In the genomic region with DNA sequence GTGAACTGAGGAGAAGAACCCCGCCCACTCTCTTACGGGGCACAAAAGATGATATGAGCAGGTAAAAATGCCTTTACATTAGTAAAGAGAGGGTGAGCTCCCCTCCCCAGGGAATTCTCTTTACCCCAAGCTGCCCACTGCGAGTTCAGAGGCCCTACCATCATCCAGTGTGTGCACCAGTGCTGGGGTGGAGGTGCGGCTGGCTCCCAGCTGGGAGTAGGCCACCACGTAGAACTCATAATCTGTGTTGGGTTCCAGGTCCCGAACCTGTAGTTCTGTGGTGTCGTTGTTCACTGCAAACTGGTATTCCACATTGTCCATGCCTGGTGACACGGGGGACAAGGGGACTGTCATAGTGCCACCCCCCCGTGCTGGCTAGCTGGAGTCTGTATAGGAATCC, we compare ENCODE assay signal across 25 cellular contexts. TPM values are rescaled to one million over a fixed set of nuclear protein-coding genes. Genes with fewer than 3 reads are reported as not detected.
A peak's percentile ranks its signal among the peaks of the same experiment; 100 is the strongest.
DNase-seq lines count a peak whose midpoint lies in the region; ATAC-seq, FAIRE-seq and TF ChIP-seq lines count a peak whose summit lies in the region.
"Had no signal": no experiment of that assay in that cellular context is flagged by ENCODE, and none has a peak within 500 bp of the region (broad histone marks: within the 10 kb centered on the region; RNA-seq: fewer than 3 reads in every experiment).

No MANE protein-coding gene starts in this region.

- no peak overlapping the region for H3K27ac Mint-ChIP-seq in chondrocyte (ENCODE audit: unreplicated experiment)
- H3K27ac Mint-ChIP-seq: CD14-positive monocyte; CD4-positive, alpha-beta memory T cell; CD4-positive, CD25-positive, alpha-beta regulatory T cell had no signal

- H3K4me1 ChIP-seq in kidney (ENCODE audit: control insufficient read depth in 1 of 2, insufficient read depth in 1 of 2, low read depth in 1 of 2, low read length in 2 of 2) (peaks cover 0 to 4% of the 10 kb centered on the region in 2 donors), osteoblast (ENCODE audit: insufficient read depth, low read length) (no peaks in the 10 kb centered on the region)
- H3K4me1 ChIP-seq: BE2C, BLaER1 had no signal

- no peaks in the 10 kb centered on the region for H4K20me1 ChIP-seq in osteoblast (ENCODE audit: insufficient read depth, low read length)
- H4K20me1 ChIP-seq: BLaER1 had no signal

- peaks cover 30% of the 10 kb centered on the region for H3K36me3 Mint-ChIP-seq in chondrocyte (ENCODE audit: low read depth)
- H3K36me3 Mint-ChIP-seq: CD14-positive monocyte; CD4-positive, alpha-beta memory T cell; CD4-positive, CD25-positive, alpha-beta regulatory T cell; CD8-positive, alpha-beta memory T cell had no signal

- H3K4me3 ChIP-seq in kidney (ENCODE audit: low read length in 2 of 2): no peak overlapping the region
- no peak overlapping the region for H3K4me3 ChIP-seq in osteoblast (ENCODE audit: insufficient read depth, low read length)
- H3K4me3 ChIP-seq: BLaER1, GM12878 had no signal

- POLR2A ChIA-PET in RWPE1 (lab: Yijun Ruan, JAX; ENCODE audit: low non-redundant PET): no interaction called here

- no peaks in the 10 kb centered on the region for H3K36me3 ChIP-seq in kidney (ENCODE audit: control insufficient read depth in 1 of 2, insufficient read depth in 2 of 2, low read length in 2 of 2)
- H3K36me3 ChIP-seq in osteoblast (ENCODE audit: insufficient read depth, low read length): no peaks in the 10 kb centered on the region
- H3K36me3 ChIP-seq: BE2C, BLaER1 had no signal

- no peaks in the 10 kb centered on the region for H3K9me3 Mint-ChIP-seq in chondrocyte (ENCODE audit: low read depth)
- H3K9me3 Mint-ChIP-seq: CD4-positive, alpha-beta memory T cell; CD8-positive, alpha-beta memory T cell had no signal

- no peak overlapping the region for H2AFZ ChIP-seq in osteoblast (ENCODE audit: low read length)

- H3K4me1 Mint-ChIP-seq in chondrocyte (ENCODE audit: low read depth): no peaks in the 10 kb centered on the region
- H3K4me1 Mint-ChIP-seq: CD14-positive monocyte had no signal

- H3K27ac ChIP-seq in kidney (ENCODE audit: low read depth in 2 of 2, low read length in 2 of 2): no peak overlapping the region
- H3K27ac ChIP-seq in osteoblast (ENCODE audit: low read depth, low read length): no peak overlapping the region
- no peak overlapping the region for H3K27ac ChIP-seq in RWPE1
- H3K27ac ChIP-seq: BLaER1 had no signal

- no peak for ATAC-seq in HG03469 (IDR thresholded peaks at IDR 0.05; ENCODE audit: unreplicated experiment)
- ATAC-seq: GM12878 had no signal

- FAIRE-seq in kidney (lab: Jason Lieb, UNC): no peak
- FAIRE-seq: A204.1, D721Med, G401.6, GM12878, GM12892, GM18507 had no signal

- intact Hi-C loops in kidney (cut with DNase I): no loop called here

- no peaks in the 10 kb centered on the region for H3K9me3 ChIP-seq in kidney (ENCODE audit: control insufficient read depth in 1 of 2, low read length in 2 of 2)
- no peaks in the 10 kb centered on the region for H3K9me3 ChIP-seq in osteoblast (ENCODE audit: low read depth, low read length)
- H3K9me3 ChIP-seq: BE2C, BLaER1 had no signal

- no peaks in the 10 kb centered on the region for H3K27me3 Mint-ChIP-seq in chondrocyte (ENCODE audit: low read depth)

- H3K4me2 ChIP-seq in osteoblast (ENCODE audit: insufficient read depth, low read length): no peak overlapping the region
- H3K4me2 ChIP-seq: BLaER1 had no signal

- peak; percentile 24 for DNase-seq in D341Med (ENCODE audit: low spot score)
- peak; percentile 37 for DNase-seq in chondrocyte (ENCODE audit: low spot score)
- DNase-seq in kidney: peak; percentile 22
- DNase-seq in osteoblast (ENCODE audit: insufficient read length, low spot score, missing footprints): peak; percentile 69
- DNase-seq in GF-D8 (lab: John Stamatoyannopoulos, UW): no peak
- no peak for DNase-seq in RWPE1 (ENCODE audit: low spot score)
- DNase-seq in activated CD4-positive, alpha-beta T cell treated with anti-CD3 and anti-CD28 coated beads, Interleukin-2, amount 50 U/mL, for 48 hours: no peak
- DNase-seq: 8988T; ACHN; BE2C; C1 segment of cervical spinal cord; CD4-positive, alpha-beta memory T cell; CD4-positive, CD25-positive, alpha-beta regulatory T cell; CD8-positive, alpha-beta memory T cell; COR-L47; DMS79 treated with DMSO at 0.1 percent for 48 hours had no signal

- H3K79me2 ChIP-seq in osteoblast (ENCODE audit: insufficient read depth, low read length): no peaks in the 10 kb centered on the region

- TF ChIP-seq CTCF in chondrocyte (IDR thresholded peaks at IDR 0.05) (no peak), kidney (IDR thresholded peaks at IDR 0.05; ENCODE audit: borderline replicate concordance, extremely low read depth, insufficient read depth) (no peak), osteoblast (IDR thresholded peaks at IDR 0.05; ENCODE audit: extremely low read depth, low read depth, low read length) (no peak), RWPE1 (conservative IDR thresholded peaks at IDR 0.05; ENCODE audit: low read depth) (no peak)

- no peak overlapping the region for H3K4me3 Mint-ChIP-seq in chondrocyte (ENCODE audit: unreplicated experiment)
- H3K4me3 Mint-ChIP-seq: CD4-positive, CD25-positive, alpha-beta regulatory T cell; CD8-positive, alpha-beta memory T cell had no signal

- CTCF ChIA-PET in RWPE1 (lab: Yijun Ruan, JAX): interaction anchor here (1.3 to 1.7 kb wide), 2 partner anchors 10 to 76 kb away, joined by 5 to 6 read pairs; no protein-coding TSS in a partner anchor

- H3K9ac ChIP-seq in kidney (ENCODE audit: low read length in 2 of 2): no peak overlapping the region
- H3K9ac ChIP-seq: BLaER1 had no signal

- H3K27me3 ChIP-seq in osteoblast (ENCODE audit: insufficient read depth, low read length): peaks cover 8% of the 10 kb centered on the region

RNA-seq across cellular contexts. Expression of a gene that starts 17.1 kb away (rescaled TPM):
- total RNA-seq in chondrocyte (0.13 to 0.31 TPM (median 0.27 TPM) in 3 replicates), kidney (0.22 TPM), osteoblast (0.29 TPM in 1 of 2 replicates, not detected in the other)
- 0.49 TPM for polyA plus RNA-seq in kidney (ENCODE audit: insufficient read depth, low read depth, low replicate concordance)
- total RNA-seq: CD4-positive, alpha-beta memory T cell; CD4-positive, CD25-positive, alpha-beta regulatory T cell; CD8-positive, alpha-beta memory T cell had no signal
- polyA plus RNA-seq: CD14-positive monocyte; CD4-positive, alpha-beta memory T cell; CD4-positive, CD25-positive, alpha-beta regulatory T cell; CD8-positive, alpha-beta memory T cell had no signal

RNA-seq across cellular contexts. Expression of a gene that starts 27.8 kb away (rescaled TPM):
- 41.4 to 48.6 TPM (median 47.2 TPM) in 3 replicates for total RNA-seq in chondrocyte
- total RNA-seq in kidney: 4.3 TPM
- 0.17 TPM for polyA plus RNA-seq in kidney (ENCODE audit: insufficient read depth, low read depth, low replicate concordance)
- total RNA-seq in osteoblast: 3.6 and 6.2 TPM in 2 replicates
- polyA plus RNA-seq: CD14-positive monocyte; CD8-positive, alpha-beta memory T cell had no signal

Comparison
In these comparisons a context has a peak if more than half of its experiments do, and no peak if none do; other contexts are left out.
1. DNase-seq: peak in D341Med (single experiment), chondrocyte (single experiment), kidney (single experiment) and osteoblast (single experiment); none in GF-D8 (single experiment), RWPE1 (single experiment) and activated CD4-positive, alpha-beta T cell treated with anti-CD3 and anti-CD28 coated beads, Interleukin-2, amount 50 U/mL, for 48 hours (0 of 2).